Comparison of ENCODE assay signal across 16 cellular contexts in genomic region chr17:6569391-6570302, GRCh38.
"Had no signal": no experiment of that assay in that cellular context is flagged by ENCODE, and none has a peak within 500 bp of the region (broad histone marks: within the 10 kb centered on the region; RNA-seq: fewer than 3 reads in every experiment).

No MANE protein-coding gene starts in this region.

- H3K27ac ChIP-seq: adrenal gland, body of pancreas, pancreas, skin epidermis, tibial artery had no signal

- DNase-seq: activated B cell treated with CpG ODN at 0.5 μM for 24 hours; activated CD4-positive, alpha-beta T cell treated with anti-CD3 and anti-CD28 coated beads, Interleukin-2, amount 10 ng/mL, durations not matched to agents 24 days and 14 days; activated naive CD4-positive, alpha-beta T cell treated with anti-CD3 and anti-CD28 coated beads, Interleukin-2, amount 50 U/mL, for 16 hours; activated T-cell treated with anti-CD3 and anti-CD28 coated beads for 4 hours; body of pancreas; dermis blood vessel endothelial cell; hippocampal formation; mammary epithelial cell; tibial artery had no signal

- H3K27me3 ChIP-seq: adrenal gland, body of pancreas, gastroesophageal sphincter, pancreas, tibial artery had no signal

- H3K4me1 ChIP-seq: body of pancreas, pancreas, tibial artery had no signal

- H3K36me3 ChIP-seq: adrenal gland, gastroesophageal sphincter, pancreas had no signal

- H3K36me3 Mint-ChIP-seq: natural killer cell treated with Interleukin-12 subunit alpha and Interleukin-12 subunit beta and Interleukin-15 and Interleukin-18, amount 100 ng/mL, for 72 hours had no signal

- H3K4me3 ChIP-seq: adrenal gland, body of pancreas, gastroesophageal sphincter, pancreas, skin epidermis, tibial artery had no signal

- ATAC-seq: body of pancreas; gastroesophageal sphincter; natural killer cell treated with Interleukin-12 subunit alpha and Interleukin-12 subunit beta and Interleukin-15 and Interleukin-18, amount 100 ng/mL, for 72 hours; pancreas had no signal

- H3K9me3 Mint-ChIP-seq: activated B cell treated with CpG ODN at 0.5 μM for 24 hours; activated CD4-positive, alpha-beta T cell treated with anti-CD3 and anti-CD28 coated beads, Interleukin-2, amount 10 ng/mL, durations not matched to agents 24 days and 14 days; central memory CD8-positive, alpha-beta T cell; natural killer cell treated with Interleukin-12 subunit alpha and Interleukin-12 subunit beta and Interleukin-15 and Interleukin-18, amount 100 ng/mL, for 72 hours; T-helper 1 cell treated with Interleukin-12 subunit alpha and Interleukin-12 subunit beta and Interleukin-4 antibody, amounts not matched to agents 30 μg/mL and 1 μg/mL, for 36 hours had no signal

- H3K4me1 Mint-ChIP-seq: central memory CD8-positive, alpha-beta T cell had no signal

- H3K27ac Mint-ChIP-seq: activated B cell treated with CpG ODN at 0.5 μM for 24 hours; activated CD4-positive, alpha-beta T cell treated with anti-CD3 and anti-CD28 coated beads, Interleukin-2, amount 10 ng/mL, durations not matched to agents 24 days and 14 days; natural killer cell treated with Interleukin-12 subunit alpha and Interleukin-12 subunit beta and Interleukin-15 and Interleukin-18, amount 100 ng/mL, for 72 hours; T-helper 1 cell treated with Interleukin-12 subunit alpha and Interleukin-12 subunit beta and Interleukin-4 antibody, amounts not matched to agents 30 μg/mL and 1 μg/mL, for 36 hours had no signal

- H3K9me3 ChIP-seq: adrenal gland, body of pancreas, gastroesophageal sphincter, pancreas, tibial artery had no signal

- H3K4me3 Mint-ChIP-seq: activated B cell treated with CpG ODN at 0.5 μM for 24 hours; activated CD4-positive, alpha-beta T cell treated with anti-CD3 and anti-CD28 coated beads, Interleukin-2, amount 10 ng/mL, durations not matched to agents 24 days and 14 days; central memory CD8-positive, alpha-beta T cell; natural killer cell treated with Interleukin-12 subunit alpha and Interleukin-12 subunit beta and Interleukin-15 and Interleukin-18, amount 100 ng/mL, for 72 hours; T-helper 1 cell treated with Interleukin-12 subunit alpha and Interleukin-12 subunit beta and Interleukin-4 antibody, amounts not matched to agents 30 μg/mL and 1 μg/mL, for 36 hours had no signal
